Comparison of ENCODE assay signal across 12 cellular contexts in genomic region chr20:48681882-48682426, GRCh38.
DNase-seq lines count a peak whose midpoint lies in the region; ATAC-seq, FAIRE-seq and TF ChIP-seq lines count a peak whose summit lies in the region.
"Had no signal": no experiment of that assay in that cellular context is flagged by ENCODE, and none has a peak within 500 bp of the region (broad histone marks: within the 10 kb centered on the region; RNA-seq: fewer than 3 reads in every experiment).

No MANE protein-coding gene starts in this region.

- no peak for FAIRE-seq in small intestine (lab: Jason Lieb, UNC)
- FAIRE-seq: colon had no signal

- H3K23ac ChIP-seq in H9 (ENCODE audit: insufficient read length, low read depth, low read length), result no peak overlapping the region

- peaks cover 7% of the 10 kb centered on the region for H3F3A ChIP-seq in smooth muscle cell (ENCODE audit: low read depth)

- H4K5ac ChIP-seq in H9 (ENCODE audit: insufficient read length, low read depth, low read length), result no peak overlapping the region

- H3K9me3 ChIP-seq in H9 (ENCODE audit: control insufficient read depth, low read depth, low read length), result no peaks in the 10 kb centered on the region
- H3K9me3 ChIP-seq in adrenal gland (replicated peaks in 1 of 3), result no peaks in the 10 kb centered on the region
- H3K9me3 ChIP-seq in smooth muscle cell (replicated peaks; ENCODE audit: low read depth), result no peaks in the 10 kb centered on the region
- no peaks in the 10 kb centered on the region for H3K9me3 ChIP-seq in small intestine (ENCODE audit: control insufficient read depth, low read depth)

- no peak overlapping the region for H2BK5ac ChIP-seq in H9 (ENCODE audit: insufficient read length, low read length)

- H3K27me3 ChIP-seq in H9 (ENCODE audit: insufficient read depth, low read length) (no peaks in the 10 kb centered on the region), adrenal gland (no peaks in the 10 kb centered on the region), layer of hippocampus (ENCODE audit: control insufficient read depth, insufficient read depth, low read length) (no peaks in the 10 kb centered on the region), smooth muscle cell (ENCODE audit: low read depth) (no peaks in the 10 kb centered on the region), small intestine (ENCODE audit: control insufficient read depth in 2 of 2, insufficient read depth in 2 of 2, low read length in 2 of 2) (no peaks in the 10 kb centered on the region)

- no peak for DNase-seq in H9
- DNase-seq in adrenal gland, result no peak
- DNase-seq in smooth muscle cell (lab: John Stamatoyannopoulos, UW; ENCODE audit: unreplicated experiment), result no peak
- no peak for DNase-seq in small intestine
- DNase-seq in cerebellar nuclear complex (lab: John Stamatoyannopoulos, UW), result no peak
- DNase-seq: activated naive CD4-positive, alpha-beta T cell treated with Interleukin-2 at 50 U/mL for 16 hours; CD4-positive, alpha-beta T cell; stimulated activated CD8-positive, alpha-beta memory T cell treated with anti-CD3 and anti-CD28 coated beads, Interleukin-4, amount 100 ng/mL, for 48 hours had no signal

- H4K20me1 ChIP-seq in H9 (ENCODE audit: control insufficient read depth, insufficient read depth, insufficient read length) (no peaks in the 10 kb centered on the region), smooth muscle cell (ENCODE audit: low read depth) (no peaks in the 10 kb centered on the region)

- no peaks in the 10 kb centered on the region for H3K23me2 ChIP-seq in H9 (ENCODE audit: insufficient read length, low read depth, low read length, poor library complexity, severe bottlenecking)

- H3K36me3 ChIP-seq in adrenal gland (replicated peaks in 1 of 2) (peaks cover 0 to 19% of the 10 kb centered on the region in 2 donors), smooth muscle cell (ENCODE audit: low read depth) (no peaks in the 10 kb centered on the region), small intestine (ENCODE audit: control insufficient read depth in 2 of 2, insufficient read depth in 2 of 2, low read length in 2 of 2) (no peaks in the 10 kb centered on the region)

- WGBS in H9 (ENCODE audit: extremely low coverage, insufficient read length, low lambda C conversion rate), result no CpG with 5 or more reads among the region's 6 CpGs
- 74 to 80% (median 78%) methylated on average over 6 of the region's 6 CpGs for WGBS in adrenal gland, 4 donors
- WGBS in smooth muscle cell (ENCODE audit: low lambda C conversion rate), result 87% methylated on average over 6 of the region's 6 CpGs
- WGBS in small intestine, 3 donors, result 65 to 77% (median 68%) methylated on average over 6 of the region's 6 CpGs

- H2AFZ ChIP-seq in H9 (ENCODE audit: low read length), result no peak overlapping the region
- H2AFZ ChIP-seq in smooth muscle cell (ENCODE audit: low read depth), result no peak overlapping the region

- intact Hi-C loops in adrenal gland (cut with DNase I), result no loop called here

- no peak overlapping the region for H2BK120ac ChIP-seq in H9 (ENCODE audit: low read depth, low read length, poor library complexity, severe bottlenecking)

- H2BK20ac ChIP-seq in H9 (ENCODE audit: low read depth, low read length, poor library complexity, severe bottlenecking), result no peak overlapping the region

- H2BK15ac ChIP-seq in H9 (ENCODE audit: low read depth, low read length), result no peak overlapping the region

- H3K79me2 ChIP-seq in H9 (ENCODE audit: insufficient read depth, low read length) (no peaks in the 10 kb centered on the region), smooth muscle cell (ENCODE audit: low read depth) (no peaks in the 10 kb centered on the region)

- peaks cover 2% of the 10 kb centered on the region; the same call in 1 of the 2 replicates for H3K27me3 Mint-ChIP-seq in H9 (ENCODE audit: low read depth)
- H3K27me3 Mint-ChIP-seq: CD4-positive, alpha-beta T cell had no signal

- no peaks in the 10 kb centered on the region for H3K79me1 ChIP-seq in H9 (ENCODE audit: insufficient read depth, low read depth, low read length, poor library complexity, severe bottlenecking)

- H3K4me3 Mint-ChIP-seq in H9, result no peak overlapping the region
- H3K4me3 Mint-ChIP-seq: CD4-positive, alpha-beta T cell had no signal

- H3K4me3 ChIP-seq in adrenal gland (peak overlapping the region in 1 of 4 donors; percentile 11), smooth muscle cell (no peak overlapping the region), small intestine (ENCODE audit: low read depth in 1 of 2, low read length in 2 of 2) (no peak overlapping the region)

- H3K18ac ChIP-seq in H9 (ENCODE audit: insufficient read length, low read depth, low read length), result no peak overlapping the region

- no peaks in the 10 kb centered on the region for H3K9me3 Mint-ChIP-seq in H9
- H3K9me3 Mint-ChIP-seq: CD4-positive, alpha-beta T cell had no signal

- no peak overlapping the region for H2BK12ac ChIP-seq in H9 (ENCODE audit: insufficient read length, low read depth, low read length)

- no peak for TF ChIP-seq CTCF in H9 (conservative IDR thresholded peaks at IDR 0.05)
- no peak for TF ChIP-seq CTCF in adrenal gland (IDR thresholded peaks at IDR 0.05)
- no peak for TF ChIP-seq CTCF in smooth muscle cell (IDR thresholded peaks at IDR 0.05; ENCODE audit: borderline replicate concordance, insufficient read depth, poor library complexity, severe bottlenecking)

- H3K14ac ChIP-seq in H9 (ENCODE audit: insufficient read depth, low read length), result no peak overlapping the region

- TF ChIP-seq POLR2A in adrenal gland (IDR thresholded peaks at IDR 0.05), result no peak

- no peak overlapping the region for H3T11ph ChIP-seq in H9 (ENCODE audit: low read length)

- H3K27ac ChIP-seq in H9 (ENCODE audit: insufficient read length, low read depth, low read length), result peak overlapping the region; percentile 18
- peak overlapping the region in 4 of 5 donors; percentile 64 to 88 (median 77) for H3K27ac ChIP-seq in adrenal gland
- H3K27ac ChIP-seq in layer of hippocampus (ENCODE audit: low read depth, low read length), result peak overlapping the region; percentile 56
- H3K27ac ChIP-seq in smooth muscle cell (ENCODE audit: low read depth), result no peak overlapping the region
- peak overlapping the region in 1 of 2 donors; percentile 50 for H3K27ac ChIP-seq in small intestine (ENCODE audit: low read depth in 1 of 2, low read length in 1 of 2)

- H3K4ac ChIP-seq in H9 (ENCODE audit: low read depth, low read length), result no peak overlapping the region

- no peak overlapping the region for H4K8ac ChIP-seq in H9 (replicated peaks; ENCODE audit: insufficient read length, low read depth, low read length)

- H3K4me2 ChIP-seq in H9 (ENCODE audit: insufficient read depth, insufficient read length, low read length), result peak overlapping the region; percentile 2
- H3K4me2 ChIP-seq in smooth muscle cell, result peak overlapping the region; percentile 66

- peaks cover 7% of the 10 kb centered on the region; the same call in 1 of the 2 replicates for H3K4me1 ChIP-seq in H9 (ENCODE audit: insufficient read depth, low read length)
- peaks cover 37 to 72% of the 10 kb centered on the region in 2 donors for H3K4me1 ChIP-seq in adrenal gland (replicated peaks in 1 of 2)
- H3K4me1 ChIP-seq in smooth muscle cell (ENCODE audit: low read depth), result peaks cover 46% of the 10 kb centered on the region
- peaks cover 0 to 5% of the 10 kb centered on the region in 2 donors for H3K4me1 ChIP-seq in small intestine (ENCODE audit: control insufficient read depth in 2 of 2, insufficient read depth in 1 of 2, low read depth in 1 of 2, low read length in 1 of 2)

- ATAC-seq in HG03460 (IDR thresholded peaks at IDR 0.05; ENCODE audit: unreplicated experiment), result no peak
- no peak for ATAC-seq in GM21619 (IDR thresholded peaks at IDR 0.05; ENCODE audit: unreplicated experiment)

- no peak overlapping the region for H3K9ac ChIP-seq in H9 (ENCODE audit: extremely low read depth, insufficient read length, low read length)
- H3K9ac ChIP-seq in smooth muscle cell (ENCODE audit: low read depth), result no peak overlapping the region

- H4K91ac ChIP-seq in H9 (ENCODE audit: insufficient read length, low read depth, low read length), result peak overlapping the region; percentile 25

- H3K36me3 Mint-ChIP-seq in H9 (ENCODE audit: insufficient read depth in 1 of 3, low read depth in 3 of 3), result no peaks in the 10 kb centered on the region; a peak in 1 of 7 replicates

- no peak overlapping the region for H2AK5ac ChIP-seq in H9 (ENCODE audit: insufficient read length, low read length)

- no peak overlapping the region for H3K56ac ChIP-seq in H9 (ENCODE audit: insufficient read length, low read depth, low read length)

- H3K4me1 Mint-ChIP-seq in H9, result peaks cover 16 to 25% of the 10 kb centered on the region in 2 experiments

- no peak overlapping the region for H3K27ac Mint-ChIP-seq in H9
- H3K27ac Mint-ChIP-seq: CD4-positive, alpha-beta T cell had no signal
